2 cellular contexts compared by ENCODE assay signal in the genomic region with DNA sequence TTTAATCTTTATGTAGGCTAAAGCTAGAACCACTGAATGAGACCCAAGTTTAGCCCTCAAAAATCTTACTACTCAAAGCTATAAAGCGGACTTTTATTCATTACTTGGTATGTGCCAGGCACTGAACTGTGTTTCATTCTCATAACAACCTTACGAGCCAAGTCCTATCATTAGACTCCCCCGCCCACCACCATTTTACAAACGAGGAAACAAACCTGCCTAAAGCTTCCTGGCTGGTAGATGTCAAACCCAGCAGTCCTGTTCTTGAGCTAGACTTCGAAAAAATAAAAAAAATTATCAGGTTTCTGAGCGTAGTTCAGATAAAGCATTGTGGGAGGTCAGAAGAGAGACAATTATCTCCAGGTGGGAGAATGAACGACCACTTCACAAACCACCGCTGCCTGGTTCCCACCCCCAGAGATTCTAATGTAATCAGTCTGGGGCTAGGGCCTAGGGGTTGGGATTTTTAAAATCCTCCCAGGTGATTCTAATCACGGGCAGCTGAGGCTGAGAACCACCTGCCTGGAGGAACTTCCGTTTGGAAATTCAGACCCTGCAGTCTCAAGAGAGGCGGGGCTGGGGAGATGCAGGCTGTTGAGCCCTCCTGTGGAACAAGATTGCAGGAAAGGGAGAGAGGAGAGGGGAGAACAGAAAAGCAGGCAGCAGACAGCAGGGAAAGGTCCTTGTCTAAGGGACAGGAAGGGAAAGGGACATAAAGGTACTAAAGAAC.
TF ChIP-seq lines count a peak whose summit lies in the region.

No MANE protein-coding gene starts in this region.

TF ChIP-seq in A549, 52 proteins besides CTCF, POLR2A, EP300 and RAD21:
- no peak for TF ChIP-seq MYC (IDR thresholded peaks at IDR 0.05; ENCODE audit: borderline replicate concordance, low read length)
- TF ChIP-seq TP53 (CRISPR knock-in tag; IDR thresholded peaks at IDR 0.05): no peak
- TF ChIP-seq GATA3 (IDR thresholded peaks at IDR 0.05; ENCODE audit: borderline replicate concordance): no peak
- no peak for TF ChIP-seq ZC3H11A (IDR thresholded peaks at IDR 0.05)
- TF ChIP-seq JUN (IDR thresholded peaks at IDR 0.05): no peak
- no peak for TF ChIP-seq HOXA7 (CRISPR knock-in tag; IDR thresholded peaks at IDR 0.05)
- no peak for TF ChIP-seq CHD4 (IDR thresholded peaks at IDR 0.05; ENCODE audit: borderline replicate concordance)
- TF ChIP-seq SMC3 (IDR thresholded peaks at IDR 0.05): no peak
- no peak for TF ChIP-seq FOSB (CRISPR knock-in tag; IDR thresholded peaks at IDR 0.05)
- no peak for TF ChIP-seq MAZ (IDR thresholded peaks at IDR 0.05; ENCODE audit: borderline replicate concordance, low read depth, low read length)
- TF ChIP-seq, protein P1, sequence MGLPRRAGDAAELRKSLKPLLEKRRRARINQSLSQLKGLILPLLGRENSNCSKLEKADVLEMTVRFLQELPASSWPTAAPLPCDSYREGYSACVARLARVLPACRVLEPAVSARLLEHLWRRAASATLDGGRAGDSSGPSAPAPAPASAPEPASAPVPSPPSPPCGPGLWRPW (IDR thresholded peaks at IDR 0.05): no peak
- no peak for TF ChIP-seq HMGXB4 (CRISPR knock-in tag; IDR thresholded peaks at IDR 0.05; ENCODE audit: borderline replicate concordance)
- no peak for TF ChIP-seq HEYL (CRISPR knock-in tag; IDR thresholded peaks at IDR 0.05)

TF ChIP-seq in IMR-90, 13 proteins besides CTCF, POLR2A, EP300 and RAD21:
- TF ChIP-seq BHLHE40 (IDR thresholded peaks at IDR 0.05; ENCODE audit: low read depth, low read length) (no peak), RCOR1 (IDR thresholded peaks at IDR 0.05; ENCODE audit: insufficient replicate concordance, low read length) (no peak), CEBPB (IDR thresholded peaks at IDR 0.05; ENCODE audit: low read depth, low read length) (no peak), MXI1 (IDR thresholded peaks at IDR 0.05; ENCODE audit: borderline replicate concordance, low read depth, low read length) (no peak), FOS (IDR thresholded peaks at IDR 0.05; ENCODE audit: low read depth, low read length) (no peak), MAFK (IDR thresholded peaks at IDR 0.05; ENCODE audit: low read depth, low read length) (no peak), RFX5 (IDR thresholded peaks at IDR 0.05; ENCODE audit: low read depth, low read length) (no peak), SMC3 (IDR thresholded peaks at IDR 0.05; ENCODE audit: low read depth, low read length) (no peak), CHD1 (IDR thresholded peaks at IDR 0.05; ENCODE audit: low read depth, low read length) (no peak), NFE2L2 (IDR thresholded peaks at IDR 0.05; ENCODE audit: low read depth, low read length) (no peak), MAZ (IDR thresholded peaks at IDR 0.05; ENCODE audit: borderline replicate concordance, low read depth, low read length) (no peak)
- TF ChIP-seq, protein P2, sequence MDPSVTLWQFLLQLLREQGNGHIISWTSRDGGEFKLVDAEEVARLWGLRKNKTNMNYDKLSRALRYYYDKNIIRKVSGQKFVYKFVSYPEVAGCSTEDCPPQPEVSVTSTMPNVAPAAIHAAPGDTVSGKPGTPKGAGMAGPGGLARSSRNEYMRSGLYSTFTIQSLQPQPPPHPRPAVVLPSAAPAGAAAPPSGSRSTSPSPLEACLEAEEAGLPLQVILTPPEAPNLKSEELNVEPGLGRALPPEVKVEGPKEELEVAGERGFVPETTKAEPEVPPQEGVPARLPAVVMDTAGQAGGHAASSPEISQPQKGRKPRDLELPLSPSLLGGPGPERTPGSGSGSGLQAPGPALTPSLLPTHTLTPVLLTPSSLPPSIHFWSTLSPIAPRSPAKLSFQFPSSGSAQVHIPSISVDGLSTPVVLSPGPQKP (IDR thresholded peaks at IDR 0.05; ENCODE audit: borderline replicate concordance, low read depth, low read length): no peak
- TF ChIP-seq, protein P3, sequence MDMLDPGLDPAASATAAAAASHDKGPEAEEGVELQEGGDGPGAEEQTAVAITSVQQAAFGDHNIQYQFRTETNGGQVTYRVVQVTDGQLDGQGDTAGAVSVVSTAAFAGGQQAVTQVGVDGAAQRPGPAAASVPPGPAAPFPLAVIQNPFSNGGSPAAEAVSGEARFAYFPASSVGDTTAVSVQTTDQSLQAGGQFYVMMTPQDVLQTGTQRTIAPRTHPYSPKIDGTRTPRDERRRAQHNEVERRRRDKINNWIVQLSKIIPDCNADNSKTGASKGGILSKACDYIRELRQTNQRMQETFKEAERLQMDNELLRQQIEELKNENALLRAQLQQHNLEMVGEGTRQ (IDR thresholded peaks at IDR 0.05; ENCODE audit: low read depth, low read length): no peak
